18 cellular contexts compared by ENCODE assay signal in the genomic region with DNA sequence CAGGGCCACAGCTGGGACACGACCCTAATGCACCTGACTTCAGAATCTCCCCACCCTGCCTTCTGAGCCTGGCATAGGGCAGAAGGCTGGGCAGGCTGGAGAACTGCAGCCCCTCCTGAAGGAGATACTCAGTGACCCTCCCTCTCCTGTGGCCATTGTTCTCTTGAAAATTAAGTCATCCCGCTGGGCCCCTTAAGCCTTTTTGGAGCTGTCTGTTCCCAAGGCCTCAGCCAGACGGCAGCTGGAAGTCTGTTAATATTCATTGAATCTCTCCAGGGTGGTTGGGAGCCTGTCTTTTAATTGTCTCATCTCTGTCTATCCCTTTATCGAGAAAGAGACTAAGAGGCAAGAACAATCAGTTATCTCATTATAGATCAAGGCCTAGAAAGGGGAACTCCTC.
"Had no signal": no experiment of that assay in that cellular context is flagged by ENCODE, and none has a peak within 500 bp of the region (broad histone marks: within the 10 kb centered on the region; RNA-seq: fewer than 3 reads in every experiment).

No MANE protein-coding gene starts in this region.

- H3K9me3 Mint-ChIP-seq: activated naive CD4-positive, alpha-beta T cell treated with anti-CD3 and anti-CD28 coated beads, Interleukin-2, amount 10 ng/mL, durations not matched to agents 7 days and 5 days; activated T-cell treated with anti-CD3 and anti-CD28 coated beads, Interleukin-2, amount 50 U/mL, for 4 hours; central memory CD8-positive, alpha-beta T cell; natural killer cell treated with Interleukin-12 subunit alpha and Interleukin-12 subunit beta and Interleukin-15 and Interleukin-18, amount 100 ng/mL, for 72 hours; T-helper 1 cell treated with Interleukin-12 subunit alpha and Interleukin-12 subunit beta and Interleukin-4 antibody, amounts not matched to agents 30 μg/mL and 1 μg/mL, for 36 hours had no signal

- H3K4me3 Mint-ChIP-seq: activated naive CD4-positive, alpha-beta T cell treated with anti-CD3 and anti-CD28 coated beads, Interleukin-2, amount 10 ng/mL, durations not matched to agents 7 days and 5 days; activated T-cell treated with anti-CD3 and anti-CD28 coated beads, Interleukin-2, amount 50 U/mL, for 4 hours; central memory CD8-positive, alpha-beta T cell; natural killer cell treated with Interleukin-12 subunit alpha and Interleukin-12 subunit beta and Interleukin-15 and Interleukin-18, amount 100 ng/mL, for 72 hours; T-helper 1 cell treated with Interleukin-12 subunit alpha and Interleukin-12 subunit beta and Interleukin-4 antibody, amounts not matched to agents 30 μg/mL and 1 μg/mL, for 36 hours had no signal

- H3K4me1 Mint-ChIP-seq: activated naive CD4-positive, alpha-beta T cell treated with anti-CD3 and anti-CD28 coated beads, Interleukin-2, amount 10 ng/mL, durations not matched to agents 7 days and 5 days; central memory CD8-positive, alpha-beta T cell had no signal

- DNase-seq: activated CD4-positive, alpha-beta T cell treated with anti-CD3 and anti-CD28 coated beads, Interleukin-2, amount 50 U/mL, for 1 hour; activated CD4-positive, CD25-positive, alpha-beta regulatory T cell treated with anti-CD3 and anti-CD28 coated beads, Interleukin-2, amount 50 U/mL, for 72 hours; activated CD8-positive, alpha-beta memory T cell treated with anti-CD3 and anti-CD28 coated beads, Interleukin-2, amount 50 U/mL, for 4 hours; activated naive CD4-positive, alpha-beta T cell treated with anti-CD3 and anti-CD28 coated beads, Interleukin-2, amount 10 ng/mL, durations not matched to agents 7 days and 5 days; activated T-cell treated with anti-CD3 and anti-CD28 coated beads, Interleukin-2, amount 50 U/mL, for 4 hours; colonic mucosa; gastrocnemius medialis; heart left ventricle; lower lobe of right lung; occipital lobe; stimulated activated CD4-positive, alpha-beta T cell treated with anti-CD3 and anti-CD28 coated beads, Interleukin-12 subunit alpha, Interleukin-12 subunit beta, amount 100 ng/mL, for 4 hours; stimulated activated CD4-positive, alpha-beta T cell treated with anti-CD3 and anti-CD28 coated beads, Interleukin-1b, Interleukin-23, amount 100 ng/mL, for 48 hours; stimulated activated naive CD8-positive, alpha-beta T cell treated with anti-CD3 and anti-CD28 coated beads, Interleukin-15, Interleukin-2, amounts not matched to agents 100 U/mL and 50 U/mL, for 24 hours; substantia nigra; tibial artery had no signal

- ATAC-seq: activated T-cell treated with anti-CD3 and anti-CD28 coated beads, Interleukin-2, amount 50 U/mL, for 4 hours; gastrocnemius medialis; lower lobe of right lung; natural killer cell treated with Interleukin-12 subunit alpha and Interleukin-12 subunit beta and Interleukin-15 and Interleukin-18, amount 100 ng/mL, for 72 hours; stimulated activated naive CD8-positive, alpha-beta T cell treated with anti-CD3 and anti-CD28 coated beads, Interleukin-15, Interleukin-2, amounts not matched to agents 100 U/mL and 50 U/mL, for 24 hours had no signal

- H3K36me3 Mint-ChIP-seq: activated naive CD4-positive, alpha-beta T cell treated with anti-CD3 and anti-CD28 coated beads, Interleukin-2, amount 10 ng/mL, durations not matched to agents 7 days and 5 days; natural killer cell treated with Interleukin-12 subunit alpha and Interleukin-12 subunit beta and Interleukin-15 and Interleukin-18, amount 100 ng/mL, for 72 hours had no signal

- H3K27ac Mint-ChIP-seq: activated naive CD4-positive, alpha-beta T cell treated with anti-CD3 and anti-CD28 coated beads, Interleukin-2, amount 10 ng/mL, durations not matched to agents 7 days and 5 days; natural killer cell treated with Interleukin-12 subunit alpha and Interleukin-12 subunit beta and Interleukin-15 and Interleukin-18, amount 100 ng/mL, for 72 hours; T-helper 1 cell treated with Interleukin-12 subunit alpha and Interleukin-12 subunit beta and Interleukin-4 antibody, amounts not matched to agents 30 μg/mL and 1 μg/mL, for 36 hours had no signal
